In genomic region chr4:47499705-47500104, GRCh38 we compare ENCODE assay signal across 14 cellular contexts. TPM values are rescaled to one million over a fixed set of nuclear protein-coding genes. Genes with fewer than 3 reads are reported as not detected.
DNase-seq lines count a peak whose midpoint lies in the region; ATAC-seq and TF ChIP-seq lines count a peak whose summit lies in the region.
"Had no signal": no experiment of that assay in that cellular context is flagged by ENCODE, and none has a peak within 500 bp of the region (broad histone marks: within the 10 kb centered on the region; RNA-seq: fewer than 3 reads in every experiment).

No MANE protein-coding gene starts in this region.

- H3K9me2 ChIP-seq in Karpas-422 (replicated peaks; ENCODE audit: insufficient read depth, low read length) = no peaks in the 10 kb centered on the region

- peak; percentile 83 for DNase-seq in Karpas-422
- peak; percentile 20 for DNase-seq in medulla oblongata (ENCODE audit: extremely low spot score)
- no peak for DNase-seq in stimulated activated CD4-positive, alpha-beta T cell treated with anti-CD3 and anti-CD28 coated beads, Interleukin-4, amount 100 ng/mL, for 24 hours
- DNase-seq in osteocyte (ENCODE audit: extremely low spot score, unreplicated experiment) = no peak
- DNase-seq: activated CD4-positive, alpha-beta T cell treated with anti-CD3 and anti-CD28 coated beads for 1 hour; activated effector memory CD4-positive, alpha-beta T cell treated with Interleukin-2 at 50 U/mL for 16 hours; Caco-2; foreskin keratinocyte; lower lobe of right lung; NCI-H446; upper lobe of right lung had no signal

- peak overlapping the region; percentile 8; the same call in 1 of the 2 replicates for H3K9ac ChIP-seq in Karpas-422 (ENCODE audit: low read length)

- peaks cover 7% of the 10 kb centered on the region for H3K4me1 Mint-ChIP-seq in osteocyte (ENCODE audit: unreplicated experiment)

- no peak for TF ChIP-seq CTCF in osteocyte (IDR thresholded peaks at IDR 0.05)

- H3K4me2 ChIP-seq in Karpas-422 (ENCODE audit: low read depth, low read length, poor library complexity, severe bottlenecking) = peak overlapping the region; percentile 81

- no peak overlapping the region for H3K4me3 Mint-ChIP-seq in osteocyte (ENCODE audit: unreplicated experiment)

- H3K27me3 ChIP-seq in Karpas-422 (ENCODE audit: low read length) = no peaks in the 10 kb centered on the region
- H3K27me3 ChIP-seq: foreskin keratinocyte, SJSA1, upper lobe of right lung had no signal

- H3K9me3 ChIP-seq in Karpas-422 (ENCODE audit: low read length) = no peaks in the 10 kb centered on the region
- H3K9me3 ChIP-seq: Caco-2, lower lobe of right lung, SJSA1, upper lobe of right lung had no signal

- H3K27ac ChIP-seq in Karpas-422 (ENCODE audit: low read length) = peak overlapping the region; percentile 74
- H3K27ac ChIP-seq: foreskin keratinocyte, lower lobe of right lung, SJSA1, upper lobe of right lung had no signal

- H3K4me3 ChIP-seq in Karpas-422 (ENCODE audit: low read length) = peak overlapping the region; percentile 48
- H3K4me3 ChIP-seq: lower lobe of right lung, SJSA1, upper lobe of right lung had no signal

- peaks cover 36% of the 10 kb centered on the region for H3K4me1 ChIP-seq in Karpas-422 (ENCODE audit: low read length)
- H3K4me1 ChIP-seq: Caco-2, foreskin keratinocyte, SJSA1, upper lobe of right lung had no signal

- H3K36me3 ChIP-seq in Karpas-422 (ENCODE audit: insufficient read depth, low read length) = no peaks in the 10 kb centered on the region
- H3K36me3 ChIP-seq: lower lobe of right lung, SJSA1, upper lobe of right lung had no signal

- H2AFZ ChIP-seq in Karpas-422 (ENCODE audit: low read length) = no peak overlapping the region

- peaks cover 39% of the 10 kb centered on the region for H3K79me2 ChIP-seq in Karpas-422 (ENCODE audit: low read length)

- peaks cover 4% of the 10 kb centered on the region for H3K36me3 Mint-ChIP-seq in osteocyte (ENCODE audit: unreplicated experiment)

- no peaks in the 10 kb centered on the region for H3K9me3 Mint-ChIP-seq in osteocyte (ENCODE audit: unreplicated experiment)

- no peaks in the 10 kb centered on the region for H3K27me3 Mint-ChIP-seq in osteocyte (ENCODE audit: unreplicated experiment)

- ATAC-seq in GM19372 (IDR thresholded peaks at IDR 0.05; ENCODE audit: low read depth, unreplicated experiment) = peak; percentile 33
- no peak for ATAC-seq in GM19328 (IDR thresholded peaks at IDR 0.05; ENCODE audit: unreplicated experiment)
- ATAC-seq: foreskin keratinocyte, lower lobe of right lung, upper lobe of right lung had no signal

- H4K20me1 ChIP-seq in Karpas-422 (ENCODE audit: insufficient read depth, low read depth, low read length) = no peaks in the 10 kb centered on the region

- no peak overlapping the region for H3K27ac Mint-ChIP-seq in osteocyte (ENCODE audit: unreplicated experiment)

RNA-seq across cellular contexts. Expression of gene ATP10D, which starts 14.6 kb away (rescaled TPM):
- total RNA-seq in Karpas-422 (2014; rRNA removed; shearing (Covaris generic); ENCODE audit: low replicate concordance) = 18.9 and 27.4 TPM in 2 replicates
- total RNA-seq in osteocyte = 36.2 and 41.6 TPM in 2 replicates

RNA-seq across cellular contexts. Expression of gene COMMD8, which starts 36.2 kb away (rescaled TPM):
- 25.4 and 94.5 TPM in 2 replicates for total RNA-seq in Karpas-422 (2014; rRNA removed; shearing (Covaris generic); ENCODE audit: low replicate concordance)
- total RNA-seq in osteocyte = 14.7 and 15.4 TPM in 2 replicates

Comparison
In these comparisons a context has a peak if more than half of its experiments do, and no peak if none do; other contexts are left out.
1. DNase-seq: peak in Karpas-422 (single experiment) and medulla oblongata (single experiment); none in stimulated activated CD4-positive, alpha-beta T cell treated with anti-CD3 and anti-CD28 coated beads, Interleukin-4, amount 100 ng/mL, for 24 hours (single experiment) and osteocyte (single experiment).